In the genomic region with DNA sequence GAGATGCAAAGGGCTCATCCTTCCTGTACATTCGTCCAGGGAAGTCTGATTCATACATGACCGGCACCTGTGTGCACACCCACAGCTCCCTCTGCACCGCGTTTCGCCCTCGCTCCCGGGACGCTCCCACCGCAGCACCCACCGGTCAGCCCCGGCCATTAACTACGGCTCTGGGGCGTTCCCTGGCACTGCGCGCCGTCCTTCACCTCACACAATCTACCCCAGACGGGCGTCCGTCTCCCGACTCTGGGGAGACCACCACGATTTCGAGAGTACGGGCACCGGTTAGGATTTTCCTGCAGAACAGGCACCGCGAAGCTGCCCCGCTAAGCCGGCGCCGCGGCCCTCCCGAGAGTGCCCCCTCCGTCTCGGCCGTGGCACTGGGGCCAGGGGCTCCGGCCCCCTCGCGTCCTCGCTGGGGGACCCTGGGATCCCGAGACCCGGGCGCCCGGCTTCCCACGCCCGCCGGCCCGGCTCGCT, we compare ENCODE assay signal across 8 cellular contexts. TPM values are rescaled to one million over a fixed set of nuclear protein-coding genes. Genes with fewer than 3 reads are reported as not detected.
DNase-seq lines count a peak whose midpoint lies in the region; ATAC-seq and TF ChIP-seq lines count a peak whose summit lies in the region.

No MANE protein-coding gene starts in this region.

- WGBS in mesodermal cell (ENCODE audit: insufficient coverage in 2 of 2), 2 experiments: 0% methylated on average over 41 to 48 of the region's 48 CpGs

- TF ChIP-seq RAD21 in HCT116 (IDR thresholded peaks at IDR 0.05; ENCODE audit: low read depth): no peak

- no peaks in the 10 kb centered on the region for H4K20me1 ChIP-seq in HCT116 (ENCODE audit: insufficient read depth)

- H3K27me3 ChIP-seq in HCT116 (ENCODE audit: insufficient read depth, low read length): no peaks in the 10 kb centered on the region

- H3K36me3 ChIP-seq in HCT116 (ENCODE audit: control insufficient read depth in 1 of 2, insufficient read depth in 2 of 2, low read length in 2 of 2) (no peaks in the 10 kb centered on the region; a peak in 1 of 4 replicates), mesodermal cell (ENCODE audit: control insufficient read depth, insufficient read depth, low read length) (no peaks in the 10 kb centered on the region)

- H3K79me2 ChIP-seq in HCT116 (ENCODE audit: insufficient read depth, low read length): peaks cover 38% of the 10 kb centered on the region

- H2AFZ ChIP-seq in HCT116 (ENCODE audit: low read depth, low read length, poor library complexity, severe bottlenecking): peak overlapping the region; percentile 46

- no peaks in the 10 kb centered on the region for H3K9me3 Mint-ChIP-seq in endothelial cell (ENCODE audit: unreplicated experiment)

- POLR2A ChIA-PET in HCT116 (lab: Charles Lee): interaction anchor here (1.5 to 1.6 kb wide), 2 partner anchors 21 to 186 kb away, joined by 4 to 6 read pairs; no protein-coding TSS in a partner anchor

- CTCF ChIA-PET in HCT116 (lab: Charles Lee): interaction anchor here (0.7 to 1.0 kb wide), 2 partner anchors 185 to 970 kb away, joined by 3 read pairs; no protein-coding TSS in a partner anchor

- no peaks in the 10 kb centered on the region for H3K9me2 ChIP-seq in HCT116 (ENCODE audit: insufficient read depth)

- H3K27ac ChIP-seq in HCT116 (ENCODE audit: low read depth, low read length) (peak overlapping the region; percentile 92), mesodermal cell (ENCODE audit: low read depth, low read length, severe bottlenecking) (peak overlapping the region; percentile 95)

- in situ Hi-C loops in GM13977 (cut with MboI; ENCODE audit: low pct_unique_long_range_greater_than_20kb, low sequenced_read_pairs, unreplicated experiment): no loop called here

- DNase-seq in GM13977 (ENCODE audit: low spot score) (peak; percentile 63), HCT116 (ENCODE audit: low read depth, low spot score) (peak; percentile 31), M059J (ENCODE audit: low read depth) (peak; percentile 65), endothelial cell (ENCODE audit: low spot score) (no peak), NCI-H2107 (lab: John Stamatoyannopoulos, UW) (no peak)
- peak; percentile 12 for DNase-seq in activated CD4-positive, alpha-beta T cell treated with anti-CD3 and anti-CD28 coated beads, Interleukin-2, amount 50 U/mL, for 1 hour
- DNase-seq in stimulated activated CD8-positive, alpha-beta memory T cell treated with anti-CD3 and anti-CD28 coated beads, Interleukin-4, amount 100 ng/mL, for 48 hours: peak; percentile 57

- H3K9me3 ChIP-seq in HCT116 (ENCODE audit: control insufficient read depth in 1 of 2, insufficient read depth in 1 of 2, low read depth in 1 of 2, low read length in 2 of 2): no peaks in the 10 kb centered on the region
- H3K9me3 ChIP-seq in mesodermal cell (ENCODE audit: control insufficient read depth, low read length): no peaks in the 10 kb centered on the region

- H3K27ac Mint-ChIP-seq in endothelial cell (ENCODE audit: unreplicated experiment): peak overlapping the region; percentile 82

- TF ChIP-seq POLR2A in HCT116 (IDR thresholded peaks at IDR 0.05; ENCODE audit: borderline replicate concordance, extremely low read depth, insufficient read depth, insufficient read length): no peak

- no TSS peak for BruUV-seq in HCT116 (replicated peaks; lab: Mats Ljungman, UMichigan)

- H3K4me3 Mint-ChIP-seq in endothelial cell (ENCODE audit: unreplicated experiment): peak overlapping the region; percentile 89

- H3K4me3 ChIP-seq in HCT116 (replicated peaks in 1 of 2; ENCODE audit: low read depth in 1 of 2, low read length in 2 of 2): peak overlapping the region; percentile 83
- peak overlapping the region; percentile 88 for H3K4me3 ChIP-seq in mesodermal cell (ENCODE audit: extremely low read depth, insufficient read depth, low read length, poor library complexity, severe bottlenecking)

- TF ChIP-seq CTCF in GM13977 (IDR thresholded peaks at IDR 0.05; ENCODE audit: extremely low read depth, insufficient read depth, missing control alignments): no peak
- no peak for TF ChIP-seq CTCF in HCT116 (IDR thresholded peaks at IDR 0.05 in 2 of 3, conservative IDR thresholded peaks at IDR 0.05 in 1 of 3; ENCODE audit: borderline replicate concordance in 1 of 3, insufficient read depth in 1 of 3, low read depth in 2 of 3, low read length in 2 of 3)
- no peak for TF ChIP-seq CTCF in endothelial cell (IDR thresholded peaks at IDR 0.05; ENCODE audit: unreplicated experiment)

- peaks cover 6% of the 10 kb centered on the region for H3K27me3 Mint-ChIP-seq in endothelial cell (ENCODE audit: unreplicated experiment)

- intact Hi-C loops in HCT116 (cut with micrococcal nuclease): loop anchor here (5.0 to 10.0 kb wide), 2 partner anchors 135 to 603 kb away; no protein-coding TSS in a partner anchor

- peak overlapping the region; percentile 96 for H3K9ac ChIP-seq in HCT116 (ENCODE audit: low read length)

- H3K4me1 Mint-ChIP-seq in endothelial cell (ENCODE audit: unreplicated experiment): peaks cover 29% of the 10 kb centered on the region

- H3K4me1 ChIP-seq in HCT116 (ENCODE audit: control insufficient read depth in 1 of 2, insufficient read depth in 2 of 2, low read length in 2 of 2) (peaks cover 10 to 17% of the 10 kb centered on the region in 2 experiments; a peak in 3 of 4 replicates), mesodermal cell (ENCODE audit: control insufficient read depth, insufficient read depth, low read length, poor library complexity, severe bottlenecking) (no peaks in the 10 kb centered on the region)

- ATAC-seq in HCT116: peak; percentile 66

- RAD21 ChIA-PET in HCT116 (lab: Charles Lee; ENCODE audit: low non-redundant PET in 1 of 2, low total read pairs in 2 of 2, uncharacterized antibody in 2 of 2, unreplicated experiment in 2 of 2): no interaction called here

- H3K36me3 Mint-ChIP-seq in endothelial cell (ENCODE audit: low read depth, unreplicated experiment): peaks cover 13% of the 10 kb centered on the region

- peak overlapping the region; percentile 79 for H3K4me2 ChIP-seq in HCT116 (ENCODE audit: low read length)

TF ChIP-seq in HCT116, 20 proteins besides CTCF, POLR2A, EP300 and RAD21:
- no peak for TF ChIP-seq EGR1 (IDR thresholded peaks at IDR 0.05; ENCODE audit: low read depth)
- peak; percentile 35; the same call in 1 of the 2 replicates for TF ChIP-seq POLR2AphosphoS5 (IDR thresholded peaks at IDR 0.05; ENCODE audit: low read depth, low read length)
- peak; percentile 11; the same call in 1 of the 2 replicates for TF ChIP-seq FOSL1 (IDR thresholded peaks at IDR 0.05; ENCODE audit: low read depth)

RNA-seq across cellular contexts. Expression of gene ATE1, which starts 0.4 kb away (rescaled TPM):
- 39.2 TPM for total RNA-seq in HCT116 (2021; ENCODE audit: unreplicated experiment)
- polyA plus RNA-seq in HCT116 (2012): 11.9 and 14.2 TPM in 2 replicates
- 10.8 and 20.2 TPM in 2 replicates for total RNA-seq in M059J (2014; rRNA removed; shearing (Covaris generic))
- total RNA-seq in endothelial cell (ENCODE audit: unreplicated experiment): 36.0 TPM
- polyA plus RNA-seq in mesodermal cell (2013, experiment 1 of 2): 20.9 TPM
- polyA plus RNA-seq in mesodermal cell (2013, experiment 2 of 2): 20.3 TPM

RNA-seq across cellular contexts. Expression of gene NSMCE4A, which starts 47.6 kb away (rescaled TPM):
- total RNA-seq in HCT116 (2021; ENCODE audit: unreplicated experiment) (70.6 TPM), endothelial cell (ENCODE audit: unreplicated experiment) (78.3 TPM)
- 29.2 and 42.4 TPM in 2 replicates for polyA plus RNA-seq in HCT116 (2012)
- total RNA-seq in M059J (2014; rRNA removed; shearing (Covaris generic)): 52.8 and 70.7 TPM in 2 replicates
- 45.3 TPM for polyA plus RNA-seq in mesodermal cell (2013, experiment 1 of 2)
- polyA plus RNA-seq in mesodermal cell (2013, experiment 2 of 2): 45.1 TPM

Comparison
In these comparisons a context has a peak if more than half of its experiments do, and no peak if none do; other contexts are left out.
1. DNase-seq: peak in GM13977 (single experiment), HCT116 (single experiment), M059J (single experiment), activated CD4-positive, alpha-beta T cell treated with anti-CD3 and anti-CD28 coated beads, Interleukin-2, amount 50 U/mL, for 1 hour (single experiment) and stimulated activated CD8-positive, alpha-beta memory T cell treated with anti-CD3 and anti-CD28 coated beads, Interleukin-4, amount 100 ng/mL, for 48 hours (single experiment); none in endothelial cell (single experiment) and NCI-H2107 (single experiment).